In the genomic region with DNA sequence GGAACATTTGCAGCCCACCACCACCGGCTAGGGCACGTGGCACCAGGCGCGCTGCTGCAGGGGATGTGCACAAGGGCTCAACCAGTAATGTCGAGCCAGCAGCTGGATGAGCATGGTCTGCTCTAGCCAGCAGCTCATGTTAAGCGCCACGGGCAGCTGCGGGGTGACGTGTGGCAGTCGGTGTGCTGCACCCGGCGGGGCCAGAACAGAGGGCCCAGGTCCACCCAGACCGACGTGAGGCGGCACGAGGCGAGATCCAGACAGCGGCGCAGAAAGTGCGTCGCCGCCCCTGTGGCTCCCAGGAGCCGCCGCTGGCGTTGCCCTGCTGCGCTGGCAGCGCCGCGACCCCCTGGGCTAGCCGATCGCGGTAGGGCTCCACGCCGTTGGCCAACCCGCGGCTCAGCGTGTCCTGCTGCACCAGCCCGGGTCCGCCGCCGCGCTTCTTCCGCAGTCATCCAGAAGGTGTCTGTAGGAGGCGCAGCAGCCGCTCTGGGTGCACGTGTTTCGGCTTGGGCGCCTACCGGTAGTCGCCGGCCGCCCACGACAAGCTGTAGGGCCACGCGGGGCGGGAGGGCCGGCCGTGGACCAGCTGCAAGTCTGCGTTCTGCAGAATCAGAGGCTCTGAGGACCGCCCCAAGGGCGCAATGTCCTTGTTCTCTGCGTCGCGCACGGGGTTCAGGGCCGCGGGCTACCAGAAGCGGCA, we compare ENCODE assay signal across 8 cellular contexts. TPM values are rescaled to one million over a fixed set of nuclear protein-coding genes. Genes with fewer than 3 reads are reported as not detected.
DNase-seq lines count a peak whose midpoint lies in the region; ATAC-seq and TF ChIP-seq lines count a peak whose summit lies in the region.

No MANE protein-coding gene starts in this region.

- no peaks in the 10 kb centered on the region for H3K36me3 Mint-ChIP-seq in naive thymus-derived CD8-positive, alpha-beta T cell
- H3K36me3 Mint-ChIP-seq in stimulated activated memory B cell treated with anti-CD40 and anti-IgM and Interleukin-4, amounts not matched to agents 10 μg/mL and 1 μg/mL and 100 μg/mL, for 72 hours: no peaks in the 10 kb centered on the region

- H3K27me3 Mint-ChIP-seq in naive thymus-derived CD8-positive, alpha-beta T cell: peaks cover 9 to 51% (median 25%) of the 10 kb centered on the region in 5 donors
- H3K27me3 Mint-ChIP-seq in stimulated activated memory B cell treated with anti-CD40 and anti-IgM and Interleukin-4, amounts not matched to agents 10 μg/mL and 1 μg/mL and 100 μg/mL, for 72 hours: peaks cover 63% of the 10 kb centered on the region

- DNase-seq in Ammon's horn (ENCODE audit: low spot score) (peak; percentile 55), HuH-7.5 (ENCODE audit: low spot score) (peak; percentile 88), erythroblast (lab: John Stamatoyannopoulos, UW) (peak; percentile 73 to 77), DMS114 treated with DMSO at 0.1 percent for 48 hours (lab: John Stamatoyannopoulos, UW; ENCODE audit: unreplicated experiment) (no peak)
- DNase-seq in activated CD8-positive, alpha-beta memory T cell treated with anti-CD3 and anti-CD28 coated beads for 24 hours: peak; percentile 86
- DNase-seq in naive thymus-derived CD8-positive, alpha-beta T cell: peak; percentile 44 to 79 (median 57)

- peak; percentile 80 to 82 for ATAC-seq in naive thymus-derived CD8-positive, alpha-beta T cell
- ATAC-seq in stimulated activated memory B cell treated with anti-CD40 and anti-IgM and Interleukin-4, amounts not matched to agents 10 μg/mL and 1 μg/mL and 100 μg/mL, for 72 hours: peak; percentile 78
- no peak for ATAC-seq in HG02973 (IDR thresholded peaks at IDR 0.05; ENCODE audit: unreplicated experiment)

- TF ChIP-seq POLR2A in erythroblast (IDR thresholded peaks at IDR 0.05; ENCODE audit: low read length): peak; percentile 17

- H3K27ac Mint-ChIP-seq in naive thymus-derived CD8-positive, alpha-beta T cell: no peak overlapping the region
- H3K27ac Mint-ChIP-seq in stimulated activated memory B cell treated with anti-CD40 and anti-IgM and Interleukin-4, amounts not matched to agents 10 μg/mL and 1 μg/mL and 100 μg/mL, for 72 hours: no peak overlapping the region

- POLR2A ChIA-PET in naive thymus-derived CD8-positive, alpha-beta T cell (lab: Charles Lee): interaction anchor here (0.8 to 3.6 kb wide), 4 partner anchors 11 to 78 kb away, joined by 3 to 19 read pairs (median 6); a partner anchor contains a TSS

- no peaks in the 10 kb centered on the region for H3K9me3 Mint-ChIP-seq in naive thymus-derived CD8-positive, alpha-beta T cell
- no peaks in the 10 kb centered on the region for H3K9me3 Mint-ChIP-seq in stimulated activated memory B cell treated with anti-CD40 and anti-IgM and Interleukin-4, amounts not matched to agents 10 μg/mL and 1 μg/mL and 100 μg/mL, for 72 hours

- H3K4me1 Mint-ChIP-seq in naive thymus-derived CD8-positive, alpha-beta T cell: peaks cover 0 to 19% (median 13%) of the 10 kb centered on the region in 4 donors
- H3K4me1 Mint-ChIP-seq in stimulated activated memory B cell treated with anti-CD40 and anti-IgM and Interleukin-4, amounts not matched to agents 10 μg/mL and 1 μg/mL and 100 μg/mL, for 72 hours: peaks cover 17% of the 10 kb centered on the region

- H3K4me3 Mint-ChIP-seq in naive thymus-derived CD8-positive, alpha-beta T cell: peak overlapping the region; percentile 53 to 75 (median 70)
- peak overlapping the region; percentile 70 for H3K4me3 Mint-ChIP-seq in stimulated activated memory B cell treated with anti-CD40 and anti-IgM and Interleukin-4, amounts not matched to agents 10 μg/mL and 1 μg/mL and 100 μg/mL, for 72 hours

RNA-seq across cellular contexts. Expression of a gene that starts 4.6 kb away (rescaled TPM):
- not detected for total RNA-seq in naive thymus-derived CD8-positive, alpha-beta T cell
- polyA plus RNA-seq in naive thymus-derived CD8-positive, alpha-beta T cell: not detected

RNA-seq across cellular contexts. Expression of a gene that starts 10.8 kb away (rescaled TPM):
- 1 to 10 TPM; 1.8 to 2.3 TPM for total RNA-seq in naive thymus-derived CD8-positive, alpha-beta T cell
- polyA plus RNA-seq in naive thymus-derived CD8-positive, alpha-beta T cell: 1 to 10 TPM; 4.0 to 7.6 (median 7.1) TPM

RNA-seq across cellular contexts. Expression of a gene that starts 25.6 kb away (rescaled TPM):
- 10 to 100 TPM; 19.8 to 21.2 TPM for total RNA-seq in naive thymus-derived CD8-positive, alpha-beta T cell
- polyA plus RNA-seq in naive thymus-derived CD8-positive, alpha-beta T cell: 10 to 100 TPM in 2 of 3 donors, 1 to 10 TPM in 1; 8.2 to 16.1 (median 13.9) TPM

RNA-seq across cellular contexts. Expression of a gene that starts 30.7 kb away (rescaled TPM):
- total RNA-seq in naive thymus-derived CD8-positive, alpha-beta T cell: 100 to 1,000 TPM; 509 to 544 TPM
- 100 to 1,000 TPM; 310 to 395 (median 322) TPM for polyA plus RNA-seq in naive thymus-derived CD8-positive, alpha-beta T cell
